ENCODE assay signal across 17 cellular contexts in genomic region chr5:145585-146323, GRCh38. TPM values are rescaled to one million over a fixed set of nuclear protein-coding genes. Genes with fewer than 3 reads are reported as not detected.
DNase-seq lines count a peak whose midpoint lies in the region; ATAC-seq and TF ChIP-seq lines count a peak whose summit lies in the region.
"Had no signal": no experiment of that assay in that cellular context is flagged by ENCODE, and none has a peak within 500 bp of the region (broad histone marks: within the 10 kb centered on the region; RNA-seq: fewer than 3 reads in every experiment).

No MANE protein-coding gene starts in this region.

- no peak overlapping the region for H2BK12ac ChIP-seq in neuronal stem cell (ENCODE audit: low read length)

- H3K9me3 Mint-ChIP-seq in stimulated activated naive CD8-positive, alpha-beta T cell treated with anti-CD3 and anti-CD28 coated beads, Interleukin-15, amount 100 ng/mL, for 72 hours = peaks cover 16 to 22% of the 10 kb centered on the region in 2 donors

- H3K27me3 Mint-ChIP-seq in stimulated activated naive CD8-positive, alpha-beta T cell treated with anti-CD3 and anti-CD28 coated beads, Interleukin-15, amount 100 ng/mL, for 72 hours = peaks cover 22% of the 10 kb centered on the region

- no peak for DNase-seq in stimulated activated naive CD8-positive, alpha-beta T cell treated with anti-CD3 and anti-CD28 coated beads, Interleukin-15, Interleukin-2, amounts not matched to agents 100 U/mL and 50 U/mL, for 24 hours
- no peak for DNase-seq in stimulated activated naive CD8-positive, alpha-beta T cell treated with anti-CD3 and anti-CD28 coated beads, Interleukin-15, amount 100 ng/mL, for 72 hours
- DNase-seq in esophagus muscularis mucosa (ENCODE audit: extremely low spot score) (peak; percentile 75), neuronal stem cell (ENCODE audit: low spot score) (no peak), ureter (ENCODE audit: low spot score) (no peak), 8988T (no peak), sciatic nerve (ENCODE audit: low spot score) (no peak)
- DNase-seq: Caco-2; CD4-positive, alpha-beta T cell; GM23248; H7; HFFc6 had no signal

- no peak for TF ChIP-seq CTCF in esophagus muscularis mucosa (IDR thresholded peaks at IDR 0.05)

- H3K9ac ChIP-seq in neuronal stem cell (ENCODE audit: low read depth, low read length, poor library complexity) = no peak overlapping the region
- H3K9ac ChIP-seq: GM23248 had no signal

- H3K79me1 ChIP-seq in neuronal stem cell (ENCODE audit: low read depth, low read length) = peaks cover 11% of the 10 kb centered on the region

- no peak overlapping the region for H2BK5ac ChIP-seq in neuronal stem cell (ENCODE audit: low read length)

- H4K91ac ChIP-seq in neuronal stem cell (ENCODE audit: low read depth, low read length, poor library complexity) = no peak overlapping the region

- no peak overlapping the region for H4K8ac ChIP-seq in neuronal stem cell (ENCODE audit: low read depth, low read length)

- H3K4me1 ChIP-seq in esophagus muscularis mucosa (no peaks in the 10 kb centered on the region), neuronal stem cell (ENCODE audit: control insufficient read depth in 2 of 2, insufficient read depth in 1 of 2, low read depth in 1 of 2, low read length in 2 of 2) (no peaks in the 10 kb centered on the region)
- H3K4me1 ChIP-seq: Caco-2 had no signal

- intact Hi-C loops in esophagus muscularis mucosa (cut with DNase I) = no loop called here
- intact Hi-C loops in sciatic nerve (cut with DNase I) = no loop called here

- WGBS in esophagus muscularis mucosa = 95% methylated on average over 7 of the region's 7 CpGs
- no CpG with 5 or more reads among the region's 7 CpGs for WGBS in neuronal stem cell (ENCODE audit: extremely low coverage in 2 of 2, insufficient read length in 2 of 2, insufficient replicate concordance in 1 of 2), 2 donors

- no peak for TF ChIP-seq POLR2A in esophagus muscularis mucosa (IDR thresholded peaks at IDR 0.05; ENCODE audit: low read depth)

- H3K4me1 Mint-ChIP-seq in stimulated activated naive CD8-positive, alpha-beta T cell treated with anti-CD3 and anti-CD28 coated beads, Interleukin-15, amount 100 ng/mL, for 72 hours = no peaks in the 10 kb centered on the region
- H3K4me1 Mint-ChIP-seq: IgD-negative memory B cell had no signal

- H3K14ac ChIP-seq in neuronal stem cell (ENCODE audit: low read length) = no peak overlapping the region

- no peak overlapping the region for H3K4me3 ChIP-seq in esophagus muscularis mucosa
- H3K4me3 ChIP-seq in neuronal stem cell (ENCODE audit: low read length in 2 of 2) = peak overlapping the region in 1 of 2 donors; percentile 19
- H3K4me3 ChIP-seq: GM23248 had no signal

- peak overlapping the region; percentile 6 for H3K23ac ChIP-seq in neuronal stem cell (ENCODE audit: low read depth, low read length, poor library complexity)

- H3K27ac ChIP-seq in esophagus muscularis mucosa (replicated peaks in 1 of 4) = no peak overlapping the region
- no peak overlapping the region for H3K27ac ChIP-seq in neuronal stem cell (replicated peaks; ENCODE audit: low read length)
- H3K27ac ChIP-seq: C4-2B, GM23248 had no signal

- no peaks in the 10 kb centered on the region for H3K36me3 ChIP-seq in esophagus muscularis mucosa
- H3K36me3 ChIP-seq in neuronal stem cell (replicated peaks in 1 of 2; ENCODE audit: control insufficient read depth in 2 of 2, insufficient read depth in 2 of 2, low read length in 2 of 2) = peaks cover 36 to 61% of the 10 kb centered on the region in 2 donors

- H3K27ac Mint-ChIP-seq in stimulated activated naive CD8-positive, alpha-beta T cell treated with anti-CD3 and anti-CD28 coated beads, Interleukin-15, amount 100 ng/mL, for 72 hours = no peak overlapping the region
- H3K27ac Mint-ChIP-seq: CD4-positive, alpha-beta T cell; HFFc6; IgD-negative memory B cell had no signal

- no peak overlapping the region for H3K18ac ChIP-seq in neuronal stem cell (ENCODE audit: low read length)

- no peak overlapping the region for H2AFZ ChIP-seq in neuronal stem cell (ENCODE audit: low read length)
- H2AFZ ChIP-seq: GM23248 had no signal

- no peak for TF ChIP-seq EP300 in esophagus muscularis mucosa (IDR thresholded peaks at IDR 0.05)

- ATAC-seq in stimulated activated naive CD8-positive, alpha-beta T cell treated with anti-CD3 and anti-CD28 coated beads, Interleukin-15, Interleukin-2, amounts not matched to agents 100 U/mL and 50 U/mL, for 24 hours = peak; percentile 35
- no peak for ATAC-seq in stimulated activated naive CD8-positive, alpha-beta T cell treated with anti-CD3 and anti-CD28 coated beads, Interleukin-15, amount 100 ng/mL, for 72 hours
- ATAC-seq in sciatic nerve = no peak
- ATAC-seq: HCT116 had no signal

- H3K27me3 ChIP-seq in esophagus muscularis mucosa (peaks cover 0 to 22% (median 0%) of the 10 kb centered on the region in 4 donors), neuronal stem cell (ENCODE audit: control insufficient read depth in 3 of 3, insufficient read depth in 3 of 3, low read depth in 1 of 3, low read length in 3 of 3) (no peaks in the 10 kb centered on the region)

- H2BK15ac ChIP-seq in neuronal stem cell (ENCODE audit: low read length) = no peak overlapping the region

- peaks cover 0 to 22% (median 19%) of the 10 kb centered on the region in 4 donors for H3K9me3 ChIP-seq in esophagus muscularis mucosa
- peaks cover 25 to 32% of the 10 kb centered on the region in 2 donors for H3K9me3 ChIP-seq in neuronal stem cell (replicated peaks in 1 of 2; ENCODE audit: control insufficient read depth in 2 of 2, insufficient read depth in 1 of 2, low read depth in 1 of 2, low read length in 2 of 2)

- H2AK5ac ChIP-seq in neuronal stem cell (ENCODE audit: low read depth, low read length) = no peak overlapping the region

- H2BK120ac ChIP-seq in neuronal stem cell (ENCODE audit: low read depth, low read length) = no peak overlapping the region

- no peak overlapping the region for H3K4me2 ChIP-seq in neuronal stem cell (ENCODE audit: insufficient read depth, low read length, poor library complexity, severe bottlenecking)

- H3K4me3 Mint-ChIP-seq in stimulated activated naive CD8-positive, alpha-beta T cell treated with anti-CD3 and anti-CD28 coated beads, Interleukin-15, amount 100 ng/mL, for 72 hours = no peak overlapping the region
- H3K4me3 Mint-ChIP-seq: CD4-positive, alpha-beta T cell; HFFc6; IgD-negative memory B cell had no signal

- H3K4ac ChIP-seq in neuronal stem cell (ENCODE audit: low read length) = no peak overlapping the region

RNA-seq across cellular contexts. Expression of gene LRRC14B, which starts 45.5 kb away (rescaled TPM):
- total RNA-seq in esophagus muscularis mucosa (not detected), ureter (not detected), sciatic nerve (not detected)
- 0.03 TPM for polyA plus RNA-seq in neuronal stem cell (2013, experiment 1 of 2)
- not detected for polyA plus RNA-seq in neuronal stem cell (2013, experiment 2 of 2)
- total RNA-seq: A172, Caco-2, GM23248, H7, HFFc6 had no signal
- polyA plus RNA-seq: BJ, GM23248, IgD-negative memory B cell had no signal

RNA-seq across cellular contexts. Expression of gene PLEKHG4B, which starts 53.8 kb away (rescaled TPM):
- total RNA-seq in esophagus muscularis mucosa (under 1 TPM in 2 of 4 donors, not detected in 2; under 0.01 to 0.46 TPM), ureter (9.5 TPM), sciatic nerve (1.1 TPM)
- polyA plus RNA-seq in neuronal stem cell (2013, experiment 1 of 2) = 46.5 TPM
- polyA plus RNA-seq in neuronal stem cell (2013, experiment 2 of 2) = 48.4 TPM
- total RNA-seq: GM23248 had no signal
- polyA plus RNA-seq: GM23248, IgD-negative memory B cell had no signal
